In genomic region chr6:77962070-77962469, GRCh38 we compare ENCODE assay signal across 35 cellular contexts.
"Had no signal": no experiment of that assay in that cellular context is flagged by ENCODE, and none has a peak within 500 bp of the region (broad histone marks: within the 10 kb centered on the region; RNA-seq: fewer than 3 reads in every experiment).

No MANE protein-coding gene starts in this region.

- H3K27me3 ChIP-seq: MG63 had no signal

- DNase-seq: Karpas-422, Kasumi-1, MG63, MM.1S, MV-4-11, NCI-H1048, NCI-H1092, NCI-H1092 treated with DMSO at 0.1 percent for 48 hours, NCI-H1105, NCI-H1105 treated with DMSO at 0.1 percent for 48 hours, NCI-H1417, NCI-H1417 treated with DMSO at 0.1 percent for 48 hours, NCI-H1436, NCI-H1436 treated with DMSO at 0.1 percent for 48 hours, NCI-H146, NCI-H1694, NCI-H1694 treated with DMSO at 0.1 percent for 48 hours, NCI-H187, NCI-H187 treated with DMSO at 0.1 percent for 48 hours, NCI-H1930, NCI-H2029, NCI-H2029 treated with DMSO at 0.1 percent for 48 hours, NCI-H2081, NCI-H2081 treated with DMSO at 0.1 percent for 48 hours, NCI-H2107, NCI-H2171, NCI-H2171 treated with DMSO at 0.1 percent for 48 hours, NCI-H2227 treated with DMSO at 0.1 percent for 48 hours, NCI-H226, NCI-H345, NCI-H446, NCI-H446 treated with DMSO at 0.1 percent for 48 hours, NCI-H510A, NCI-H510A treated with DMSO at 0.1 percent for 48 hours, NCI-H524 had no signal

- H3K4me3 ChIP-seq: MG63 had no signal

- H3K36me3 ChIP-seq: MG63 had no signal
